Comparison of ENCODE assay signal across 29 cellular contexts in the genomic region with DNA sequence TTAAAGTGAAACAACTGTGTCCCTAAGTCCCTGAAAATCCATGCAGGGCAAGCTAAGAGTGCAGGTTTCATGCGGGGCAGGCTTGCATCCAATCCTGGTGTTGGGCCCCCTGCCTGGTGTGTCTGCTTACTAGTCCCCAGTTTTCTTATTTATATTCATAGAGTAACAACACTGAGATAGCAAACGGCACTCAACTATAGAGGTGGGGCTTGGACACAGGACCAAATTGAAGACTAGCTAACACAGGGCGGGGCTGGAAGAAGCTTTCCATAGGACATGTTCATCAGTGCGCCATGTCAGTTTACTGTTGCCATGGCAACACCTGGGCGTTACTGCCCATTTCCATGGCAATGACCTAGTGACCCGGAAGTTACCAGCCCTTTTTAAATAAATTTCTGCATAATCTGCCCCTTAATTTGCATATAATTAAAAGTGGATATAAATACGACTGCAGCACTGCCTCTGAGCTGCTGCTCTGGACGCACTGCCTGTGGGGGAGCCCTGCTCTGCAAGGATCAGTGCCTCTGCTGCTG.
"Had no signal": no experiment of that assay in that cellular context is flagged by ENCODE, and none has a peak within 500 bp of the region (broad histone marks: within the 10 kb centered on the region; RNA-seq: fewer than 3 reads in every experiment).

No MANE protein-coding gene starts in this region.

- H3K4me1 ChIP-seq: ascending aorta, breast epithelium, colonic mucosa had no signal

- DNase-seq: activated CD4-positive, alpha-beta memory T cell treated with anti-CD3 and anti-CD28 coated beads, Interleukin-2, amount 10 ng/mL, durations not matched to agents 7 days and 5 days; activated CD4-positive, alpha-beta T cell treated with anti-CD3 and anti-CD28 coated beads for 1 hour; activated CD4-positive, alpha-beta T cell treated with anti-CD3 and anti-CD28 coated beads for 4 hours; activated CD4-positive, alpha-beta T cell treated with anti-CD3 and anti-CD28 coated beads, Interleukin-2, amount 10 ng/mL, durations not matched to agents 7 days and 5 days; activated CD4-positive, alpha-beta T cell treated with anti-CD3 and anti-CD28 coated beads, Interleukin-2, amount 50 U/mL, for 4 hours; activated CD8-positive, alpha-beta memory T cell treated with anti-CD3 and anti-CD28 coated beads, Interleukin-2, amount 50 U/mL, for 48 hours; activated gamma-delta T cell; activated naive CD4-positive, alpha-beta T cell; activated naive CD4-positive, alpha-beta T cell treated with anti-CD3 and anti-CD28 coated beads, Interleukin-2, amount 10 ng/mL, durations not matched to agents 7 days and 5 days; activated naive CD8-positive, alpha-beta T cell treated with anti-CD3 and anti-CD28 coated beads, Interleukin-2, amount 10 ng/mL, durations not matched to agents 7 days and 5 days; activated T-cell treated with anti-CD3 and anti-CD28 coated beads for 4 hours; activated T-cell treated with anti-CD3 and anti-CD28 coated beads, Interleukin-2, amount 50 U/mL, for 24 hours; activated T-cell treated with anti-CD3 and anti-CD28 coated beads, Interleukin-2, amount 50 U/mL, for 72 hours; central memory CD4-positive, alpha-beta T cell; cerebellar nuclear complex; colonic mucosa; dorsolateral prefrontal cortex; effector memory CD4-positive, alpha-beta T cell; endodermal cell; foreskin fibroblast; head of caudate nucleus; T-helper 2 cell had no signal

- H3K27me3 ChIP-seq: ascending aorta, breast epithelium, cardiac muscle cell, colonic mucosa had no signal

- H3K9me3 ChIP-seq: ascending aorta, breast epithelium, colonic mucosa had no signal

- H3K4me3 ChIP-seq: ascending aorta, breast epithelium, cardiac muscle cell, colonic mucosa, dorsolateral prefrontal cortex had no signal

- H3K36me3 ChIP-seq: ascending aorta, breast epithelium, cardiac muscle cell, colonic mucosa had no signal

- H3K27ac ChIP-seq: ascending aorta, breast epithelium, cardiac muscle cell, colonic mucosa, dorsolateral prefrontal cortex, VCaP had no signal

- ATAC-seq: activated naive CD4-positive, alpha-beta T cell treated with anti-CD3 and anti-CD28 coated beads, Interleukin-2, amount 50 U/mL, for 72 hours; activated T-cell treated with anti-CD3 and anti-CD28 coated beads, Interleukin-2, amount 50 U/mL, for 72 hours; esophagus mucosa; WTC11 had no signal
